ENCODE assay signal across 31 cellular contexts in genomic region chr4:132893787-132894186, GRCh38.
"Had no signal": no experiment of that assay in that cellular context is flagged by ENCODE, and none has a peak within 500 bp of the region (broad histone marks: within the 10 kb centered on the region; RNA-seq: fewer than 3 reads in every experiment).

No MANE protein-coding gene starts in this region.

- H3K4me3 ChIP-seq: adrenal gland, body of pancreas, colonic mucosa, dorsolateral prefrontal cortex, esophagus muscularis mucosa, gastrocnemius medialis had no signal

- H3K27ac ChIP-seq: adrenal gland, body of pancreas, colonic mucosa, dorsolateral prefrontal cortex, esophagus muscularis mucosa, foreskin keratinocyte, gastrocnemius medialis had no signal

- H3K4me1 Mint-ChIP-seq: activated CD4-positive, alpha-beta T cell treated with anti-CD3 and anti-CD28 coated beads for 36 hours; activated CD4-positive, alpha-beta T cell treated with anti-CD3 and anti-CD28 coated beads, Interleukin-2, amount 10 ng/mL, durations not matched to agents 24 days and 14 days; activated CD8-positive, alpha-beta memory T cell treated with anti-CD3 and anti-CD28 coated beads, Interleukin-2, amount 10 ng/mL, durations not matched to agents 7 days and 5 days; activated naive CD4-positive, alpha-beta T cell treated with anti-CD3 and anti-CD28 coated beads, Interleukin-2, amount 50 U/mL, for 24 hours; activated naive CD8-positive, alpha-beta T cell treated with anti-CD3 and anti-CD28 coated beads for 36 hours; activated naive CD8-positive, alpha-beta T cell treated with anti-CD3 and anti-CD28 coated beads, Interleukin-2, amount 50 U/mL, for 24 hours; endodermal cell had no signal

- H3K4me3 Mint-ChIP-seq: activated CD4-positive, alpha-beta memory T cell treated with anti-CD3 and anti-CD28 coated beads for 36 hours; activated CD4-positive, alpha-beta T cell treated with anti-CD3 and anti-CD28 coated beads for 36 hours; activated CD4-positive, alpha-beta T cell treated with anti-CD3 and anti-CD28 coated beads, Interleukin-2, amount 10 ng/mL, durations not matched to agents 24 days and 14 days; activated CD8-positive, alpha-beta memory T cell treated with anti-CD3 and anti-CD28 coated beads, Interleukin-2, amount 10 ng/mL, durations not matched to agents 7 days and 5 days; activated CD8-positive, alpha-beta T cell treated with anti-CD3 and anti-CD28 coated beads, Interleukin-2, amount 10 ng/mL, durations not matched to agents 7 days and 5 days; activated naive CD4-positive, alpha-beta T cell treated with anti-CD3 and anti-CD28 coated beads for 36 hours; activated naive CD4-positive, alpha-beta T cell treated with anti-CD3 and anti-CD28 coated beads, Interleukin-2, amount 50 U/mL, for 24 hours; activated naive CD8-positive, alpha-beta T cell treated with anti-CD3 and anti-CD28 coated beads for 36 hours; activated naive CD8-positive, alpha-beta T cell treated with anti-CD3 and anti-CD28 coated beads, Interleukin-2, amount 50 U/mL, for 24 hours; activated T-helper 1 cell treated with anti-CD3 and anti-CD28 coated beads, Interleukin-12 subunit alpha, Interleukin-12 subunit beta, Interleukin-2, Interleukin-4 antibody, amounts not matched to agents 30 ng/mL and 10 ng/mL and 1 ng/mL, durations not matched to agents 14 hours and 24 hours and 36 hours; endodermal cell had no signal

- H3K27ac Mint-ChIP-seq: activated CD4-positive, alpha-beta memory T cell treated with anti-CD3 and anti-CD28 coated beads for 36 hours; activated CD4-positive, alpha-beta T cell treated with anti-CD3 and anti-CD28 coated beads for 36 hours; activated CD4-positive, alpha-beta T cell treated with anti-CD3 and anti-CD28 coated beads, Interleukin-2, amount 10 ng/mL, durations not matched to agents 24 days and 14 days; activated CD8-positive, alpha-beta memory T cell treated with anti-CD3 and anti-CD28 coated beads, Interleukin-2, amount 10 ng/mL, durations not matched to agents 7 days and 5 days; activated CD8-positive, alpha-beta T cell treated with anti-CD3 and anti-CD28 coated beads, Interleukin-2, amount 10 ng/mL, durations not matched to agents 7 days and 5 days; activated naive CD4-positive, alpha-beta T cell treated with anti-CD3 and anti-CD28 coated beads for 36 hours; activated naive CD4-positive, alpha-beta T cell treated with anti-CD3 and anti-CD28 coated beads, Interleukin-2, amount 50 U/mL, for 24 hours; activated naive CD8-positive, alpha-beta T cell treated with anti-CD3 and anti-CD28 coated beads for 36 hours; activated naive CD8-positive, alpha-beta T cell treated with anti-CD3 and anti-CD28 coated beads, Interleukin-2, amount 50 U/mL, for 24 hours; activated T-helper 1 cell treated with anti-CD3 and anti-CD28 coated beads, Interleukin-12 subunit alpha, Interleukin-12 subunit beta, Interleukin-2, Interleukin-4 antibody, amounts not matched to agents 30 ng/mL and 10 ng/mL and 1 ng/mL, durations not matched to agents 14 hours and 24 hours and 36 hours; activated T-helper 2 cell treated with anti-CD3 and anti-CD28 coated beads, Interferon-gamma antibody, Interleukin-2, Interleukin-4, amounts not matched to agents 10 μg/mL and 5 μg/mL and 100 μg/mL, durations not matched to agents 14 hours and 24 hours and 36 hours; endodermal cell had no signal

- H3K27me3 Mint-ChIP-seq: activated CD4-positive, alpha-beta memory T cell treated with anti-CD3 and anti-CD28 coated beads for 36 hours; activated CD4-positive, alpha-beta T cell treated with anti-CD3 and anti-CD28 coated beads for 36 hours; activated CD4-positive, alpha-beta T cell treated with anti-CD3 and anti-CD28 coated beads, Interleukin-2, amount 10 ng/mL, durations not matched to agents 24 days and 14 days; activated CD8-positive, alpha-beta memory T cell treated with anti-CD3 and anti-CD28 coated beads, Interleukin-2, amount 10 ng/mL, durations not matched to agents 7 days and 5 days; activated naive CD4-positive, alpha-beta T cell treated with anti-CD3 and anti-CD28 coated beads, Interleukin-2, amount 50 U/mL, for 24 hours; activated naive CD8-positive, alpha-beta T cell treated with anti-CD3 and anti-CD28 coated beads for 36 hours; activated naive CD8-positive, alpha-beta T cell treated with anti-CD3 and anti-CD28 coated beads, Interleukin-2, amount 50 U/mL, for 24 hours had no signal

- H3K36me3 Mint-ChIP-seq: activated CD4-positive, alpha-beta memory T cell treated with anti-CD3 and anti-CD28 coated beads for 36 hours; activated CD8-positive, alpha-beta memory T cell treated with anti-CD3 and anti-CD28 coated beads, Interleukin-2, amount 10 ng/mL, durations not matched to agents 7 days and 5 days; activated naive CD4-positive, alpha-beta T cell treated with anti-CD3 and anti-CD28 coated beads, Interleukin-2, amount 50 U/mL, for 24 hours; activated naive CD8-positive, alpha-beta T cell treated with anti-CD3 and anti-CD28 coated beads for 36 hours had no signal

- DNase-seq: activated CD4-positive, alpha-beta memory T cell treated with anti-CD3 and anti-CD28 coated beads for 36 hours; activated CD4-positive, alpha-beta T cell treated with anti-CD3 and anti-CD28 coated beads for 36 hours; activated CD4-positive, alpha-beta T cell treated with anti-CD3 and anti-CD28 coated beads, Interleukin-2, amount 10 ng/mL, durations not matched to agents 24 days and 14 days; activated CD4-positive, CD25-positive, alpha-beta regulatory T cell; activated CD4-positive, CD25-positive, alpha-beta regulatory T cell treated with anti-CD3 and anti-CD28 coated beads, Interleukin-2, amount 50 U/mL, for 72 hours; activated CD8-positive, alpha-beta memory T cell treated with anti-CD3 and anti-CD28 coated beads, Interleukin-2, amount 10 ng/mL, durations not matched to agents 7 days and 5 days; activated CD8-positive, alpha-beta memory T cell treated with anti-CD3 and anti-CD28 coated beads, Interleukin-2, amount 50 U/mL, for 4 hours; activated CD8-positive, alpha-beta T cell treated with anti-CD3 and anti-CD28 coated beads, Interleukin-2, amount 10 ng/mL, durations not matched to agents 7 days and 5 days; activated effector memory CD4-positive, alpha-beta T cell treated with anti-CD3 and anti-CD28 coated beads, Interleukin-2, amount 50 U/mL, for 16 hours; activated naive CD4-positive, alpha-beta T cell treated with anti-CD3 and anti-CD28 coated beads for 36 hours; activated naive CD8-positive, alpha-beta T cell treated with anti-CD3 and anti-CD28 coated beads for 36 hours; activated naive CD8-positive, alpha-beta T cell treated with anti-CD3 and anti-CD28 coated beads, Interleukin-2, amount 50 U/mL, for 24 hours; activated T-cell treated with anti-CD3 and anti-CD28 coated beads, Interleukin-2, amount 50 U/mL, for 1 hour; activated T-cell treated with anti-CD3 and anti-CD28 coated beads, Interleukin-2, amount 50 U/mL, for 48 hours; adrenal gland; amygdala; aorta; body of pancreas; caudate nucleus; colonic mucosa; dorsolateral prefrontal cortex; effector memory CD4-positive, alpha-beta T cell; endodermal cell; erythroblast; foreskin keratinocyte; gastrocnemius medialis; T-helper 2 cell had no signal

- H3K9me3 ChIP-seq: adrenal gland, body of pancreas, colonic mucosa, esophagus muscularis mucosa, gastrocnemius medialis had no signal

- H3K9me3 Mint-ChIP-seq: activated CD4-positive, alpha-beta T cell treated with anti-CD3 and anti-CD28 coated beads, Interleukin-2, amount 10 ng/mL, durations not matched to agents 24 days and 14 days; activated naive CD4-positive, alpha-beta T cell treated with anti-CD3 and anti-CD28 coated beads, Interleukin-2, amount 50 U/mL, for 24 hours; activated T-helper 1 cell treated with anti-CD3 and anti-CD28 coated beads, Interleukin-12 subunit alpha, Interleukin-12 subunit beta, Interleukin-2, Interleukin-4 antibody, amounts not matched to agents 30 ng/mL and 10 ng/mL and 1 ng/mL, durations not matched to agents 14 hours and 24 hours and 36 hours; endodermal cell had no signal

- H3K36me3 ChIP-seq: adrenal gland, colonic mucosa, esophagus muscularis mucosa, gastrocnemius medialis had no signal

- H3K4me1 ChIP-seq: adrenal gland, body of pancreas, colonic mucosa, esophagus muscularis mucosa, foreskin keratinocyte, gastrocnemius medialis had no signal

- H3K27me3 ChIP-seq: adrenal gland, body of pancreas, colonic mucosa, dorsolateral prefrontal cortex, esophagus muscularis mucosa, foreskin keratinocyte, gastrocnemius medialis had no signal
